In genomic region chr18:13605901-13606300, GRCh38 we compare ENCODE assay signal across 16 cellular contexts.
"Had no signal": no experiment of that assay in that cellular context is flagged by ENCODE, and none has a peak within 500 bp of the region (broad histone marks: within the 10 kb centered on the region; RNA-seq: fewer than 3 reads in every experiment).

No MANE protein-coding gene starts in this region.

- H3K27me3 Mint-ChIP-seq: naive B cell had no signal

- H3K4me3 Mint-ChIP-seq: naive B cell, nephron progenitor cell had no signal

- H3K27me3 ChIP-seq: dorsolateral prefrontal cortex, heart left ventricle, stomach had no signal

- H3K27ac Mint-ChIP-seq: nephron progenitor cell had no signal

- H3K36me3 Mint-ChIP-seq: naive B cell had no signal

- H3K9me3 ChIP-seq: heart left ventricle, psoas muscle, stomach had no signal

- DNase-seq: cortex of kidney; dorsolateral prefrontal cortex; effector CD8-positive, alpha-beta T cell; heart left ventricle; hypothalamus; kidney glomerular epithelial cell; mesendoderm; naive B cell; nephron progenitor cell; psoas muscle; stimulated activated CD4-positive, alpha-beta T cell treated with anti-CD3 and anti-CD28 coated beads, Interleukin-12 subunit alpha, Interleukin-12 subunit beta, amount 100 ng/mL, for 4 hours; stimulated activated naive CD4-positive, alpha-beta T cell; stomach; substantia nigra; trophoblast cell had no signal

- ATAC-seq: heart left ventricle, psoas muscle, sciatic nerve had no signal

- H3K27ac ChIP-seq: heart left ventricle, psoas muscle, stomach had no signal

- H3K4me3 ChIP-seq: dorsolateral prefrontal cortex, heart left ventricle, psoas muscle, stomach had no signal

- H3K36me3 ChIP-seq: heart left ventricle, stomach had no signal
